9 cellular contexts compared by ENCODE assay signal in genomic region chr7:93231264-93231663, GRCh38. TPM values are rescaled to one million over a fixed set of nuclear protein-coding genes. Genes with fewer than 3 reads are reported as not detected.
DNase-seq lines count a peak whose midpoint lies in the region; ATAC-seq, FAIRE-seq and TF ChIP-seq lines count a peak whose summit lies in the region.
"Had no signal": no experiment of that assay in that cellular context is flagged by ENCODE, and none has a peak within 500 bp of the region (broad histone marks: within the 10 kb centered on the region; RNA-seq: fewer than 3 reads in every experiment).

No MANE protein-coding gene starts in this region.

- H3K9ac ChIP-seq in astrocyte (ENCODE audit: low read length) (peak overlapping the region; percentile 82), mesenchymal stem cell (ENCODE audit: low read length) (peak overlapping the region; percentile 96)

- H3K4me2 ChIP-seq in astrocyte (ENCODE audit: low read length) = peak overlapping the region; percentile 90
- peak overlapping the region; percentile 69 for H3K4me2 ChIP-seq in mesenchymal stem cell (ENCODE audit: low read length, poor library complexity, severe bottlenecking)

- H4K8ac ChIP-seq in mesenchymal stem cell (ENCODE audit: low read length) = no peak overlapping the region

- peaks cover 6% of the 10 kb centered on the region for H4K20me1 ChIP-seq in astrocyte (ENCODE audit: insufficient read depth, low read length)

- H3K14ac ChIP-seq in mesenchymal stem cell (ENCODE audit: low read length in 2 of 2) = no peak overlapping the region

- TF ChIP-seq CTCF in astrocyte (IDR thresholded peaks at IDR 0.05; ENCODE audit: insufficient read depth, low read depth, low read length) = no peak

- H2BK120ac ChIP-seq in mesenchymal stem cell (ENCODE audit: low read depth, low read length) = no peak overlapping the region

- H2BK15ac ChIP-seq in mesenchymal stem cell (ENCODE audit: low read depth, poor library complexity, severe bottlenecking) = no peak overlapping the region

- H3K9me3 Mint-ChIP-seq in stimulated activated naive CD8-positive, alpha-beta T cell treated with anti-CD3 and anti-CD28 coated beads, Interleukin-15, Interleukin-2, amounts not matched to agents 100 ng/mL and 50 ng/mL, for 24 hours = no peaks in the 10 kb centered on the region
- H3K9me3 Mint-ChIP-seq in astrocyte (ENCODE audit: unreplicated experiment) = no peaks in the 10 kb centered on the region

- H3K4me3 ChIP-seq in astrocyte (ENCODE audit: insufficient read depth, low read depth, low read length) (peak overlapping the region; percentile 95), mesenchymal stem cell (ENCODE audit: insufficient read depth in 1 of 2, low read depth in 1 of 2, low read length in 2 of 2) (peak overlapping the region in 1 of 2 experiments; percentile 100)

- peak overlapping the region; percentile 99 for H3K4me3 Mint-ChIP-seq in stimulated activated naive CD8-positive, alpha-beta T cell treated with anti-CD3 and anti-CD28 coated beads, Interleukin-15, Interleukin-2, amounts not matched to agents 100 ng/mL and 50 ng/mL, for 24 hours
- H3K4me3 Mint-ChIP-seq in astrocyte (ENCODE audit: unreplicated experiment) = peak overlapping the region; percentile 97

- peaks cover 28% of the 10 kb centered on the region for H3K4me1 Mint-ChIP-seq in stimulated activated naive CD8-positive, alpha-beta T cell treated with anti-CD3 and anti-CD28 coated beads, Interleukin-15, Interleukin-2, amounts not matched to agents 100 ng/mL and 50 ng/mL, for 24 hours (ENCODE audit: low read depth)
- no peaks in the 10 kb centered on the region for H3K4me1 Mint-ChIP-seq in astrocyte (ENCODE audit: low read depth, unreplicated experiment)

- no peaks in the 10 kb centered on the region for H3K36me3 Mint-ChIP-seq in stimulated activated naive CD8-positive, alpha-beta T cell treated with anti-CD3 and anti-CD28 coated beads, Interleukin-15, Interleukin-2, amounts not matched to agents 100 ng/mL and 50 ng/mL, for 24 hours (ENCODE audit: low read depth)
- H3K36me3 Mint-ChIP-seq in astrocyte (ENCODE audit: low read depth, unreplicated experiment) = no peaks in the 10 kb centered on the region

- no peak for DNase-seq in stimulated activated naive CD8-positive, alpha-beta T cell treated with anti-CD3 and anti-CD28 coated beads, Interleukin-15, Interleukin-2, amounts not matched to agents 100 U/mL and 50 U/mL, for 24 hours
- DNase-seq in astrocyte (ENCODE audit: low read depth) = no peak
- DNase-seq in mesenchymal stem cell = no peak
- no peak for DNase-seq in stimulated activated CD8-positive, alpha-beta memory T cell treated with anti-CD3 and anti-CD28 coated beads, Interleukin-4, amount 100 ng/mL, for 48 hours
- DNase-seq in Kasumi-1 (lab: John Stamatoyannopoulos, UW) = no peak
- no peak for DNase-seq in NCI-H446 treated with DMSO at 0.1 percent for 48 hours (lab: John Stamatoyannopoulos, UW)
- no peak for DNase-seq in HT-29 (ENCODE audit: low spot score)
- DNase-seq: activated CD4-positive, CD25-positive, alpha-beta regulatory T cell treated with anti-CD3 and anti-CD28 coated beads, Interleukin-2, amount 50 U/mL, for 72 hours had no signal

- peak overlapping the region; percentile 94 for H3K27ac Mint-ChIP-seq in stimulated activated naive CD8-positive, alpha-beta T cell treated with anti-CD3 and anti-CD28 coated beads, Interleukin-15, Interleukin-2, amounts not matched to agents 100 ng/mL and 50 ng/mL, for 24 hours
- H3K27ac Mint-ChIP-seq in astrocyte (ENCODE audit: unreplicated experiment) = no peak overlapping the region

- H3K36me3 ChIP-seq in astrocyte (ENCODE audit: insufficient read depth, low read length) (no peaks in the 10 kb centered on the region), mesenchymal stem cell (ENCODE audit: control insufficient read depth in 1 of 2, insufficient read depth in 2 of 2, low read depth in 1 of 2, low read length in 2 of 2) (no peaks in the 10 kb centered on the region)

- no peak for FAIRE-seq in astrocyte (lab: Jason Lieb, UNC)

- H3K4me1 ChIP-seq in astrocyte (ENCODE audit: insufficient read depth, low read length) (peaks cover 3% of the 10 kb centered on the region), mesenchymal stem cell (ENCODE audit: control insufficient read depth, insufficient read depth, low read depth, low read length) (peaks cover 1% of the 10 kb centered on the region)

- H2BK12ac ChIP-seq in mesenchymal stem cell (ENCODE audit: low read length in 2 of 2) = no peak overlapping the region

- H3K18ac ChIP-seq in mesenchymal stem cell (ENCODE audit: low read depth in 1 of 2, low read length in 2 of 2) = no peak overlapping the region

- H3K4ac ChIP-seq in mesenchymal stem cell (ENCODE audit: low read depth in 1 of 2, low read length in 2 of 2) = no peak overlapping the region

- no peak overlapping the region for H4K91ac ChIP-seq in mesenchymal stem cell (ENCODE audit: low read length)

- no peak for ATAC-seq in stimulated activated naive CD8-positive, alpha-beta T cell treated with anti-CD3 and anti-CD28 coated beads, Interleukin-15, Interleukin-2, amounts not matched to agents 100 U/mL and 50 U/mL, for 24 hours

- 71% methylated on average over 2 of the region's 5 CpGs for WGBS in mesenchymal stem cell

- H3K79me1 ChIP-seq in mesenchymal stem cell (replicated peaks; ENCODE audit: low read length, poor library complexity, severe bottlenecking) = peaks cover 17% of the 10 kb centered on the region

- H2BK5ac ChIP-seq in mesenchymal stem cell (ENCODE audit: low read depth, low read length, poor library complexity, severe bottlenecking) = no peak overlapping the region

- H2AFZ ChIP-seq in astrocyte (ENCODE audit: low read depth, low read length) (peak overlapping the region; percentile 95), mesenchymal stem cell (ENCODE audit: low read depth, low read length) (no peak overlapping the region)

- H3K9me3 ChIP-seq in astrocyte (ENCODE audit: insufficient read depth, low read depth, low read length) = no peaks in the 10 kb centered on the region
- no peaks in the 10 kb centered on the region for H3K9me3 ChIP-seq in mesenchymal stem cell (ENCODE audit: control insufficient read depth, low read length)

- no peaks in the 10 kb centered on the region for H3K27me3 Mint-ChIP-seq in stimulated activated naive CD8-positive, alpha-beta T cell treated with anti-CD3 and anti-CD28 coated beads, Interleukin-15, Interleukin-2, amounts not matched to agents 100 ng/mL and 50 ng/mL, for 24 hours
- H3K27me3 Mint-ChIP-seq in astrocyte (ENCODE audit: low read depth, unreplicated experiment) = no peaks in the 10 kb centered on the region

- H3K27me3 ChIP-seq in astrocyte (ENCODE audit: insufficient read depth, low read length) = peaks cover 9% of the 10 kb centered on the region
- no peaks in the 10 kb centered on the region for H3K27me3 ChIP-seq in mesenchymal stem cell (ENCODE audit: control insufficient read depth in 1 of 2, insufficient read depth in 1 of 2, low read length in 2 of 2)

- no peak overlapping the region for H2AK5ac ChIP-seq in mesenchymal stem cell (ENCODE audit: low read length, severe bottlenecking)

- H3K79me2 ChIP-seq in astrocyte (ENCODE audit: insufficient read depth, low read length) = peaks cover 37% of the 10 kb centered on the region

- H3K27ac ChIP-seq in astrocyte (ENCODE audit: low read depth, low read length) = no peak overlapping the region
- H3K27ac ChIP-seq in mesenchymal stem cell (ENCODE audit: low read length, poor library complexity, severe bottlenecking) = no peak overlapping the region

- H3K23ac ChIP-seq in mesenchymal stem cell (ENCODE audit: low read length in 2 of 2) = no peak overlapping the region

RNA-seq across cellular contexts. Expression of gene VPS50, which starts 0.9 kb away (rescaled TPM):
- total RNA-seq in astrocyte = 19.0 and 19.8 TPM in 2 replicates
- polyA plus RNA-seq in mesenchymal stem cell (2013, experiment 1 of 2) = 8.1 TPM
- 8.4 TPM for polyA plus RNA-seq in mesenchymal stem cell (2013, experiment 2 of 2)
- 9.3 and 15.9 TPM in 2 replicates for total RNA-seq in HT-29 (2014; rRNA removed; shearing (Covaris generic))

RNA-seq across cellular contexts. Expression of gene HEPACAM2, which starts 5.0 kb away (rescaled TPM):
- total RNA-seq in astrocyte = not detected in 2 replicates
- polyA plus RNA-seq in mesenchymal stem cell (2013, experiment 1 of 2) = not detected
- polyA plus RNA-seq in mesenchymal stem cell (2013, experiment 2 of 2) = not detected
- total RNA-seq in HT-29 (2014; rRNA removed; shearing (Covaris generic)) = 1.9 and 2.3 TPM in 2 replicates
